ENCODE assay signal across 1 cellular context in the genomic region with DNA sequence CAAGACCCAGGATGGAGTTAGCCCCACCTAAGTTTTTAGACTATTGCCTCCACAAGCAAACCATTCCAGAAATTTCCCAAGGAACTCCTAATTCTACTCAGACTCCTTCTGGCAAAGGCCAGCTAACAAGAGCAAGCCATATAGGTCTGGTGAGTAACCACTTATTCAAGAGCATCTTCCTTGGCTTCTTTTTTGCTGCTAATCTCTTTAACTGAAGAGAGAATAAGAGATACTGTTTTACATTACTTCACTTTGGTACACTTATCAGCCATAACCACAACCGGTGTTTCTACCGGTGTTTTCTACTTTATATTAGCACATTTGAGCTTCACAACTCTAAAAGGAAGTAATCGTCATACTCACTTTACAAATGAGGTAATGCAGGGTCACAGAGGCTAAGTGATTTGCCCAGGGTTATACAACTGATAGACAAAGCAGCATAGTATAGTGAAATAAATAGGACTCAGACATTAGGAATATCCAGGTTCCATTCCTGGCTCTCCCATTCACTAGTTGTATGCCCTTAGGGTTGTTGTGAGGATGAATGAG.
TF ChIP-seq lines count a peak whose summit lies in the region.

No MANE protein-coding gene starts in this region.

TF ChIP-seq in K562, 482 proteins besides CTCF, POLR2A, EP300 and RAD21 (continued from another document and continues in another):
- TF ChIP-seq, protein P1, sequence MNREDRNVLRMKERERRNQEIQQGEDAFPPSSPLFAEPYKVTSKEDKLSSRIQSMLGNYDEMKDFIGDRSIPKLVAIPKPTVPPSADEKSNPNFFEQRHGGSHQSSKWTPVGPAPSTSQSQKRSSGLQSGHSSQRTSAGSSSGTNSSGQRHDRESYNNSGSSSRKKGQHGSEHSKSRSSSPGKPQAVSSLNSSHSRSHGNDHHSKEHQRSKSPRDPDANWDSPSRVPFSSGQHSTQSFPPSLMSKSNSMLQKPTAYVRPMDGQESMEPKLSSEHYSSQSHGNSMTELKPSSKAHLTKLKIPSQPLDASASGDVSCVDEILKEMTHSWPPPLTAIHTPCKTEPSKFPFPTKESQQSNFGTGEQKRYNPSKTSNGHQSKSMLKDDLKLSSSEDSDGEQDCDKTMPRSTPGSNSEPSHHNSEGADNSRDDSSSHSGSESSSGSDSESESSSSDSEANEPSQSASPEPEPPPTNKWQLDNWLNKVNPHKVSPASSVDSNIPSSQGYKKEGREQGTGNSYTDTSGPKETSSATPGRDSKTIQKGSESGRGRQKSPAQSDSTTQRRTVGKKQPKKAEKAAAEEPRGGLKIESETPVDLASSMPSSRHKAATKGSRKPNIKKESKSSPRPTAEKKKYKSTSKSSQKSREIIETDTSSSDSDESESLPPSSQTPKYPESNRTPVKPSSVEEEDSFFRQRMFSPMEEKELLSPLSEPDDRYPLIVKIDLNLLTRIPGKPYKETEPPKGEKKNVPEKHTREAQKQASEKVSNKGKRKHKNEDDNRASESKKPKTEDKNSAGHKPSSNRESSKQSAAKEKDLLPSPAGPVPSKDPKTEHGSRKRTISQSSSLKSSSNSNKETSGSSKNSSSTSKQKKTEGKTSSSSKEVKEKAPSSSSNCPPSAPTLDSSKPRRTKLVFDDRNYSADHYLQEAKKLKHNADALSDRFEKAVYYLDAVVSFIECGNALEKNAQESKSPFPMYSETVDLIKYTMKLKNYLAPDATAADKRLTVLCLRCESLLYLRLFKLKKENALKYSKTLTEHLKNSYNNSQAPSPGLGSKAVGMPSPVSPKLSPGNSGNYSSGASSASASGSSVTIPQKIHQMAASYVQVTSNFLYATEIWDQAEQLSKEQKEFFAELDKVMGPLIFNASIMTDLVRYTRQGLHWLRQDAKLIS (CRISPR knock-in tag; IDR thresholded peaks at IDR 0.05), result peak; percentile 23; the same call in 1 of the 2 replicates
- no peak for TF ChIP-seq RBM15 (IDR thresholded peaks at IDR 0.05; ENCODE audit: insufficient read depth, low read length)
- no peak for TF ChIP-seq ZNF644 (tag; IDR thresholded peaks at IDR 0.05; ENCODE audit: low read depth)
- TF ChIP-seq DEAF1 (CRISPR knock-in tag; IDR thresholded peaks at IDR 0.05), result no peak
- TF ChIP-seq WHSC1 (IDR thresholded peaks at IDR 0.05; ENCODE audit: low read length), result no peak
- TF ChIP-seq KAT2B (IDR thresholded peaks at IDR 0.05; ENCODE audit: low read depth, low read length), result no peak
- no peak for TF ChIP-seq HDAC6 (IDR thresholded peaks at IDR 0.05; ENCODE audit: low read depth, low read length)
- no peak for TF ChIP-seq RBM39 (optimal IDR thresholded peaks at IDR 0.05; ENCODE audit: low read depth, low read length)
- no peak for TF ChIP-seq ZNF740 (CRISPR knock-in tag; IDR thresholded peaks at IDR 0.05)
- no peak for TF ChIP-seq ZNF740 (tag; IDR thresholded peaks at IDR 0.05)
- TF ChIP-seq KAT8 (IDR thresholded peaks at IDR 0.05; ENCODE audit: low read depth), result no peak
- no peak for TF ChIP-seq NFXL1 (CRISPR knock-in tag; IDR thresholded peaks at IDR 0.05)
- TF ChIP-seq TRIM24 (IDR thresholded peaks at IDR 0.05), result peak; percentile 12 to 30; a peak in 1 of 4 replicates
- no peak for TF ChIP-seq HCFC1 (IDR thresholded peaks at IDR 0.05; ENCODE audit: low read depth, low read length)
- TF ChIP-seq, protein P2, sequence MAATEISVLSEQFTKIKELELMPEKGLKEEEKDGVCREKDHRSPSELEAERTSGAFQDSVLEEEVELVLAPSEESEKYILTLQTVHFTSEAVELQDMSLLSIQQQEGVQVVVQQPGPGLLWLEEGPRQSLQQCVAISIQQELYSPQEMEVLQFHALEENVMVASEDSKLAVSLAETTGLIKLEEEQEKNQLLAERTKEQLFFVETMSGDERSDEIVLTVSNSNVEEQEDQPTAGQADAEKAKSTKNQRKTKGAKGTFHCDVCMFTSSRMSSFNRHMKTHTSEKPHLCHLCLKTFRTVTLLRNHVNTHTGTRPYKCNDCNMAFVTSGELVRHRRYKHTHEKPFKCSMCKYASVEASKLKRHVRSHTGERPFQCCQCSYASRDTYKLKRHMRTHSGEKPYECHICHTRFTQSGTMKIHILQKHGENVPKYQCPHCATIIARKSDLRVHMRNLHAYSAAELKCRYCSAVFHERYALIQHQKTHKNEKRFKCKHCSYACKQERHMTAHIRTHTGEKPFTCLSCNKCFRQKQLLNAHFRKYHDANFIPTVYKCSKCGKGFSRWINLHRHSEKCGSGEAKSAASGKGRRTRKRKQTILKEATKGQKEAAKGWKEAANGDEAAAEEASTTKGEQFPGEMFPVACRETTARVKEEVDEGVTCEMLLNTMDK (IDR thresholded peaks at IDR 0.05; ENCODE audit: borderline replicate concordance, insufficient read depth, low read depth, low read length, poor library complexity, severe bottlenecking), result no peak
- TF ChIP-seq HMGN3 (IDR thresholded peaks at IDR 0.05; ENCODE audit: borderline replicate concordance, extremely low read depth, insufficient read length, low read depth, low read length), result no peak
- TF ChIP-seq ZBTB1 (CRISPR knock-in tag; IDR thresholded peaks at IDR 0.05; ENCODE audit: borderline replicate concordance, low read depth), result no peak
- TF ChIP-seq ARNT (IDR thresholded peaks at IDR 0.05), result no peak; a peak in 1 of 4 replicates
- no peak for TF ChIP-seq ZNF512 (tag; IDR thresholded peaks at IDR 0.05)
- TF ChIP-seq SIX5 (IDR thresholded peaks at IDR 0.05; ENCODE audit: borderline replicate concordance in 1 of 2, insufficient read depth in 1 of 2, low read depth in 1 of 2, low read length in 2 of 2), result no peak
- TF ChIP-seq ZNF77 (CRISPR knock-in tag; IDR thresholded peaks at IDR 0.05), result no peak
- no peak for TF ChIP-seq KLF13 (tag; IDR thresholded peaks at IDR 0.05; ENCODE audit: borderline replicate concordance, low read depth)
- TF ChIP-seq ZNF146 (CRISPR knock-in tag; IDR thresholded peaks at IDR 0.05; ENCODE audit: unreplicated experiment), result no peak
- TF ChIP-seq E2F5 (CRISPR knock-in tag; IDR thresholded peaks at IDR 0.05), result no peak
- TF ChIP-seq ZNF551 (CRISPR knock-in tag; IDR thresholded peaks at IDR 0.05), result no peak
- TF ChIP-seq ZNF449 (CRISPR knock-in tag; IDR thresholded peaks at IDR 0.05), result no peak
- TF ChIP-seq SIN3B (IDR thresholded peaks at IDR 0.05; ENCODE audit: low read depth), result no peak
- TF ChIP-seq, protein P3, sequence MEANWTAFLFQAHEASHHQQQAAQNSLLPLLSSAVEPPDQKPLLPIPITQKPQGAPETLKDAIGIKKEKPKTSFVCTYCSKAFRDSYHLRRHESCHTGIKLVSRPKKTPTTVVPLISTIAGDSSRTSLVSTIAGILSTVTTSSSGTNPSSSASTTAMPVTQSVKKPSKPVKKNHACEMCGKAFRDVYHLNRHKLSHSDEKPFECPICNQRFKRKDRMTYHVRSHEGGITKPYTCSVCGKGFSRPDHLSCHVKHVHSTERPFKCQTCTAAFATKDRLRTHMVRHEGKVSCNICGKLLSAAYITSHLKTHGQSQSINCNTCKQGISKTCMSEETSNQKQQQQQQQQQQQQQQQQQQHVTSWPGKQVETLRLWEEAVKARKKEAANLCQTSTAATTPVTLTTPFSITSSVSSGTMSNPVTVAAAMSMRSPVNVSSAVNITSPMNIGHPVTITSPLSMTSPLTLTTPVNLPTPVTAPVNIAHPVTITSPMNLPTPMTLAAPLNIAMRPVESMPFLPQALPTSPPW (CRISPR knock-in tag; IDR thresholded peaks at IDR 0.05), result no peak
- TF ChIP-seq YY1 (IDR thresholded peaks at IDR 0.05; ENCODE audit: borderline replicate concordance in 1 of 3, control insufficient read depth in 1 of 3, extremely low read depth in 1 of 3, insufficient read depth in 3 of 3, insufficient read length in 1 of 3, insufficient replicate concordance in 2 of 3, low read depth in 1 of 3, low read length in 2 of 3), result no peak
- TF ChIP-seq PATZ1 (CRISPR knock-in tag; IDR thresholded peaks at IDR 0.05; ENCODE audit: borderline replicate concordance), result no peak
- peak; percentile 37 for TF ChIP-seq TAL1 (IDR thresholded peaks at IDR 0.05)
- TF ChIP-seq MTF1 (CRISPR knock-in tag; IDR thresholded peaks at IDR 0.05; ENCODE audit: borderline replicate concordance), result no peak
- TF ChIP-seq ZSCAN29 (IDR thresholded peaks at IDR 0.05), result no peak
- TF ChIP-seq RUNX1 (IDR thresholded peaks at IDR 0.05; ENCODE audit: low read depth), result no peak
- no peak for TF ChIP-seq CBFB (CRISPR knock-in tag; IDR thresholded peaks at IDR 0.05)
- TF ChIP-seq IRF1 (CRISPR knock-in tag; IDR thresholded peaks at IDR 0.05; ENCODE audit: borderline replicate concordance), result no peak
- TF ChIP-seq EWSR1 (IDR thresholded peaks at IDR 0.05; ENCODE audit: borderline replicate concordance, low read depth, partially characterized antibody), result no peak
- no peak for TF ChIP-seq ATF1 (CRISPR knock-in tag; IDR thresholded peaks at IDR 0.05)
- TF ChIP-seq ATF1 (tag; IDR thresholded peaks at IDR 0.05), result peak; percentile 75; the same call in 1 of the 2 replicates
